In genomic region chr1:24027838-24028468, GRCh38 we compare ENCODE assay signal across 8 cellular contexts. TPM values are rescaled to one million over a fixed set of nuclear protein-coding genes. Genes with fewer than 3 reads are reported as not detected.
DNase-seq lines count a peak whose midpoint lies in the region; ATAC-seq and TF ChIP-seq lines count a peak whose summit lies in the region.

No MANE protein-coding gene starts in this region.

- H3K9me3 ChIP-seq in adipocyte (ENCODE audit: control insufficient read depth, low read length) (no peaks in the 10 kb centered on the region), uterus (no peaks in the 10 kb centered on the region)

- ATAC-seq in GM21515 (IDR thresholded peaks at IDR 0.05; ENCODE audit: unreplicated experiment), result no peak

- H3K27ac ChIP-seq in KMS-11, result no peak overlapping the region
- no peak overlapping the region for H3K27ac ChIP-seq in uterus

- peaks cover 11% of the 10 kb centered on the region for H3K4me1 ChIP-seq in KMS-11 (ENCODE audit: low read depth, poor library complexity, severe bottlenecking)
- peaks cover 13% of the 10 kb centered on the region for H3K4me1 ChIP-seq in adipocyte (ENCODE audit: control insufficient read depth, insufficient read depth, low read length)
- peaks cover 0 to 5% of the 10 kb centered on the region in 2 donors for H3K4me1 ChIP-seq in uterus

- intact Hi-C loops in uterus (cut with DNase I; ENCODE audit: low total_unique reads), result loop anchor here (10.0 kb wide), 1 partner anchor 73 kb away; the partner anchor contains the start of gene PNRC2

- peak; percentile 4 for DNase-seq in DMS153 (lab: John Stamatoyannopoulos, UW)
- peak; percentile 83 for DNase-seq in adipocyte (ENCODE audit: low read depth)
- DNase-seq in iPS-NIHi11 (ENCODE audit: low spot score), result peak; percentile 27
- no peak for DNase-seq in uterus
- DNase-seq in activated gamma-delta T cell (lab: John Stamatoyannopoulos, UW), result no peak
- DNase-seq in COR-L47 (lab: John Stamatoyannopoulos, UW), result no peak

- no peaks in the 10 kb centered on the region for H4K20me1 ChIP-seq in KMS-11 (ENCODE audit: insufficient read depth)

- no peaks in the 10 kb centered on the region for H3K36me3 ChIP-seq in KMS-11 (ENCODE audit: insufficient read depth)
- H3K36me3 ChIP-seq in adipocyte (ENCODE audit: control insufficient read depth, insufficient read depth, low read length, severe bottlenecking), result no peaks in the 10 kb centered on the region
- H3K36me3 ChIP-seq in uterus, result no peaks in the 10 kb centered on the region

- H3K27me3 ChIP-seq in KMS-11 (ENCODE audit: insufficient read depth, low read depth), result no peaks in the 10 kb centered on the region
- H3K27me3 ChIP-seq in adipocyte (replicated peaks; ENCODE audit: control insufficient read depth, insufficient read depth, low read length), result no peaks in the 10 kb centered on the region
- no peaks in the 10 kb centered on the region for H3K27me3 ChIP-seq in uterus

- no peak overlapping the region for H3K9ac ChIP-seq in KMS-11
- H3K9ac ChIP-seq in adipocyte (ENCODE audit: low read length), result peak overlapping the region; percentile 29

- peak; percentile 43 for TF ChIP-seq CTCF in KMS-11 (conservative IDR thresholded peaks at IDR 0.05; ENCODE audit: low read depth, low read length)
- TF ChIP-seq CTCF in uterus (IDR thresholded peaks at IDR 0.05), result peak; percentile 61 to 77 (median 70)

- no peak for TF ChIP-seq POLR2A in uterus (IDR thresholded peaks at IDR 0.05)

- no peak overlapping the region for H3K4me2 ChIP-seq in KMS-11

- H3K4me3 ChIP-seq in KMS-11 (IDR thresholded peaks at IDR 0.05; ENCODE audit: insufficient read depth, low read depth, low read length) (no peak overlapping the region), adipocyte (ENCODE audit: low read length) (no peak overlapping the region), uterus (no peak overlapping the region)

- H2AFZ ChIP-seq in KMS-11 (ENCODE audit: low read depth), result no peak overlapping the region

- H3K79me2 ChIP-seq in KMS-11 (ENCODE audit: insufficient read depth, low read depth), result no peaks in the 10 kb centered on the region

RNA-seq across cellular contexts. Expression of gene SRSF10, which starts 47.8 kb away (rescaled TPM):
- total RNA-seq in uterus, result 100 to 1,000 TPM; 105 to 198 (median 162) TPM

Comparison
In these comparisons a context has a peak if more than half of its experiments do, and no peak if none do; other contexts are left out.
1. DNase-seq: peak in DMS153 (single experiment), adipocyte (single experiment) and iPS-NIHi11 (single experiment); none in uterus (0 of 2), activated gamma-delta T cell (single experiment) and COR-L47 (single experiment).